32 cellular contexts compared by ENCODE assay signal in the genomic region with DNA sequence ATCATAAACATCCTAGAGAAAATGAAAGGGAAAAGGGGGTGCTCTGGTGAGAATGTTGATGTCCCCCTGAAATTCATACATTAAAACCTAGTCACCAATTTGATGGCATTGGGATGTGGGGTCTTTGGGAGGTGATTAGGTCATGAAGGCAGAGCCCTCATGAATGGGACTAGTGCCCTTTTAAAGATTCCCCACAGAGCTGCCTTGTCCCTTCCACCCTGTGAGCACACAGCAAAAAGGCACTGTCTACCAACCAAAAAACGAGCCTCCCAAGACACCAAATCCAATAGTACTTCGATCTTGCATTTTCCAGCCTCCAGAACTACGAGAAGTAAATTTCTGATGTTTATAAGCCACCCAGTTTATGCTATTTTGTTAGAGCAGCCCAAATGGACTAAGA. TPM values are rescaled to one million over a fixed set of nuclear protein-coding genes. Genes with fewer than 3 reads are reported as not detected.
DNase-seq lines count a peak whose midpoint lies in the region; ATAC-seq and TF ChIP-seq lines count a peak whose summit lies in the region.
"Had no signal": no experiment of that assay in that cellular context is flagged by ENCODE, and none has a peak within 500 bp of the region (broad histone marks: within the 10 kb centered on the region; RNA-seq: fewer than 3 reads in every experiment).

No MANE protein-coding gene starts in this region.

- H3K4me3 Mint-ChIP-seq in GM23338 (no peak overlapping the region), WTC11 (no peak overlapping the region)
- H3K4me3 Mint-ChIP-seq in stimulated activated naive B cell treated with anti-CD40 and anti-IgM and Interleukin-4, amounts not matched to agents 10 μg/mL and 1 μg/mL and 100 μg/mL, for 72 hours, result peak overlapping the region in 1 of 2 donors; percentile 72
- H3K4me3 Mint-ChIP-seq: activated naive CD8-positive, alpha-beta T cell treated with anti-CD3 and anti-CD28 coated beads, Interleukin-2, amount 10 ng/mL, durations not matched to agents 7 days and 5 days; activated T-cell treated with anti-CD3 and anti-CD28 coated beads, Interleukin-2, amount 50 U/mL, for 24 hours; central memory CD8-positive, alpha-beta T cell; natural killer cell treated with Interleukin-12 subunit alpha and Interleukin-12 subunit beta and Interleukin-15 and Interleukin-18, amount 100 ng/mL, for 72 hours; stimulated activated naive CD8-positive, alpha-beta T cell treated with anti-CD3 and anti-CD28 coated beads, Interleukin-15, Interleukin-2, amounts not matched to agents 100 ng/mL and 50 ng/mL, for 24 hours; T-cell had no signal

- H2BK12ac ChIP-seq in mesenchymal stem cell (ENCODE audit: low read length in 2 of 2), result no peak overlapping the region

- H3K79me1 ChIP-seq in mesenchymal stem cell (replicated peaks; ENCODE audit: low read length, poor library complexity, severe bottlenecking), result peaks cover 24% of the 10 kb centered on the region

- intact Hi-C loops in left colon (cut with DNase I, micrococcal nuclease), result no loop called here

- no peak for TF ChIP-seq CTCF in GM23338 (conservative IDR thresholded peaks at IDR 0.05; ENCODE audit: low read depth in 2 of 2)
- no peak for TF ChIP-seq CTCF in WTC11 (IDR thresholded peaks at IDR 0.05)

- POLR2A ChIA-PET in WTC11 (lab: Charles Lee), result no interaction called here

- H3K14ac ChIP-seq in mesenchymal stem cell (ENCODE audit: low read length in 2 of 2), result no peak overlapping the region

- H3K36me3 ChIP-seq in GM23338 (ENCODE audit: insufficient read depth) (no peaks in the 10 kb centered on the region), mesenchymal stem cell (ENCODE audit: control insufficient read depth in 1 of 2, insufficient read depth in 2 of 2, low read depth in 1 of 2, low read length in 2 of 2) (peaks cover 0 to 11% of the 10 kb centered on the region in 2 experiments)
- H3K36me3 ChIP-seq: heart right ventricle, ovary, thoracic aorta had no signal

- H4K8ac ChIP-seq in mesenchymal stem cell (ENCODE audit: low read length), result no peak overlapping the region

- H3K9me3 Mint-ChIP-seq in GM23338, result peaks cover 6% of the 10 kb centered on the region; the same call in 2 of the 3 replicates
- peaks cover 14% of the 10 kb centered on the region for H3K9me3 Mint-ChIP-seq in WTC11
- H3K9me3 Mint-ChIP-seq in stimulated activated naive B cell treated with anti-CD40 and anti-IgM and Interleukin-4, amounts not matched to agents 10 μg/mL and 1 μg/mL and 100 μg/mL, for 72 hours, result peaks cover 1 to 4% of the 10 kb centered on the region in 2 donors
- H3K9me3 Mint-ChIP-seq: activated T-cell treated with anti-CD3 and anti-CD28 coated beads, Interleukin-2, amount 50 U/mL, for 24 hours; central memory CD8-positive, alpha-beta T cell; T-cell had no signal

- H3K27ac Mint-ChIP-seq in GM23338, result peak overlapping the region; percentile 30
- peak overlapping the region; percentile 39 for H3K27ac Mint-ChIP-seq in WTC11
- peak overlapping the region; percentile 91 for H3K27ac Mint-ChIP-seq in stimulated activated naive B cell treated with anti-CD40 and anti-IgM and Interleukin-4, amounts not matched to agents 10 μg/mL and 1 μg/mL and 100 μg/mL, for 72 hours
- H3K27ac Mint-ChIP-seq: activated naive CD8-positive, alpha-beta T cell treated with anti-CD3 and anti-CD28 coated beads, Interleukin-2, amount 10 ng/mL, durations not matched to agents 7 days and 5 days; activated T-cell treated with anti-CD3 and anti-CD28 coated beads, Interleukin-2, amount 50 U/mL, for 24 hours; stimulated activated naive CD8-positive, alpha-beta T cell treated with anti-CD3 and anti-CD28 coated beads, Interleukin-15, Interleukin-2, amounts not matched to agents 100 ng/mL and 50 ng/mL, for 24 hours; T-cell had no signal

- H2AFZ ChIP-seq in GM23338 (no peak overlapping the region), mesenchymal stem cell (ENCODE audit: low read depth, low read length) (no peak overlapping the region)

- no peaks in the 10 kb centered on the region for H3K9me2 ChIP-seq in GM23338 (ENCODE audit: insufficient read depth)

- H3K4me3 ChIP-seq in GM23338 (no peak overlapping the region), mesenchymal stem cell (ENCODE audit: insufficient read depth in 1 of 2, low read depth in 1 of 2, low read length in 2 of 2) (no peak overlapping the region)
- H3K4me3 ChIP-seq: heart right ventricle, ovary, thoracic aorta had no signal

- DNase-seq in GM23338 (ENCODE audit: low spot score), result no peak
- no peak for DNase-seq in WTC11 (ENCODE audit: low spot score)
- no peak for DNase-seq in mesenchymal stem cell
- DNase-seq in stimulated activated naive B cell treated with anti-CD40 and anti-IgM and Interleukin-4, amounts not matched to agents 10 μg/mL and 1 μg/mL and 100 μg/mL, for 72 hours, result no peak
- DNase-seq in HPDE6-E6E7 (ENCODE audit: extremely low spot score), result no peak
- no peak for DNase-seq in left colon
- DNase-seq: activated CD4-positive, CD25-positive, alpha-beta regulatory T cell; activated effector memory CD4-positive, alpha-beta T cell treated with anti-CD3 and anti-CD28 coated beads, Interleukin-2, amount 50 U/mL, for 16 hours; activated naive CD8-positive, alpha-beta T cell treated with anti-CD3 and anti-CD28 coated beads, Interleukin-2, amount 10 ng/mL, durations not matched to agents 7 days and 5 days; activated T-cell treated with anti-CD3 and anti-CD28 coated beads, Interleukin-2, amount 50 U/mL, for 24 hours; aorta; COR-L47; DMS53; dorsolateral prefrontal cortex; foreskin melanocyte; MM.1S; NCI-H1105 treated with DMSO at 0.1 percent for 48 hours; NCI-H187 treated with DMSO at 0.1 percent for 48 hours; NCI-H2171; NCI-H510A; ovary; small intestine; T-cell had no signal

- no peak overlapping the region for H3K23ac ChIP-seq in mesenchymal stem cell (ENCODE audit: low read length in 2 of 2)

- H3K27me3 Mint-ChIP-seq in GM23338 (ENCODE audit: insufficient read depth, low read depth, poor library complexity) (peaks cover 4% of the 10 kb centered on the region), WTC11 (ENCODE audit: low read depth) (no peaks in the 10 kb centered on the region)
- no peaks in the 10 kb centered on the region for H3K27me3 Mint-ChIP-seq in stimulated activated naive B cell treated with anti-CD40 and anti-IgM and Interleukin-4, amounts not matched to agents 10 μg/mL and 1 μg/mL and 100 μg/mL, for 72 hours
- H3K27me3 Mint-ChIP-seq: activated naive CD8-positive, alpha-beta T cell treated with anti-CD3 and anti-CD28 coated beads, Interleukin-2, amount 10 ng/mL, durations not matched to agents 7 days and 5 days; activated T-cell treated with anti-CD3 and anti-CD28 coated beads, Interleukin-2, amount 50 U/mL, for 24 hours; central memory CD8-positive, alpha-beta T cell; natural killer cell treated with Interleukin-12 subunit alpha and Interleukin-12 subunit beta and Interleukin-15 and Interleukin-18, amount 100 ng/mL, for 72 hours; stimulated activated naive CD8-positive, alpha-beta T cell treated with anti-CD3 and anti-CD28 coated beads, Interleukin-15, Interleukin-2, amounts not matched to agents 100 ng/mL and 50 ng/mL, for 24 hours; T-cell had no signal

- ATAC-seq in GM23338, result peak; percentile 74
- peak; percentile 38; the same call in 1 of the 2 replicates for ATAC-seq in WTC11
- ATAC-seq in stimulated activated naive B cell treated with anti-CD40 and anti-IgM and Interleukin-4, amounts not matched to agents 10 μg/mL and 1 μg/mL and 100 μg/mL, for 72 hours (replicated peaks), result no peak
- ATAC-seq in left colon, result no peak
- no peak for ATAC-seq in HG02870 (IDR thresholded peaks at IDR 0.05; ENCODE audit: unreplicated experiment)
- ATAC-seq: HCT116; natural killer cell treated with Interleukin-12 subunit alpha and Interleukin-12 subunit beta and Interleukin-15 and Interleukin-18, amount 100 ng/mL, for 72 hours; T-cell had no signal

- CTCF ChIA-PET in WTC11 (lab: Charles Lee), result interaction anchor here (0.7 to 1.1 kb wide), 3 partner anchors 47 to 248 kb away, joined by 3 read pairs; no protein-coding TSS in a partner anchor

- H3K9me3 ChIP-seq in mesenchymal stem cell (ENCODE audit: control insufficient read depth, low read length), result no peaks in the 10 kb centered on the region
- H3K9me3 ChIP-seq: heart right ventricle, ovary, thoracic aorta had no signal

- 80% methylated on average over 3 of the region's 3 CpGs for WGBS in mesenchymal stem cell

- no peaks in the 10 kb centered on the region for H3F3A ChIP-seq in GM23338 (replicated peaks; ENCODE audit: low read depth)

- H3K9ac ChIP-seq in mesenchymal stem cell (ENCODE audit: low read length), result no peak overlapping the region
- H3K9ac ChIP-seq: KMS-11 had no signal

- no peaks in the 10 kb centered on the region for H4K20me1 ChIP-seq in GM23338 (replicated peaks; ENCODE audit: insufficient read depth)

- H3K4me1 ChIP-seq in GM23338 (ENCODE audit: insufficient read depth), result peaks cover 34% of the 10 kb centered on the region
- peaks cover 6% of the 10 kb centered on the region for H3K4me1 ChIP-seq in mesenchymal stem cell (ENCODE audit: control insufficient read depth, insufficient read depth, low read depth, low read length)

- no peak overlapping the region for H4K91ac ChIP-seq in mesenchymal stem cell (ENCODE audit: low read length)

- peak overlapping the region; percentile 73 for H2AK5ac ChIP-seq in mesenchymal stem cell (ENCODE audit: low read length, severe bottlenecking)

- H2BK120ac ChIP-seq in mesenchymal stem cell (ENCODE audit: low read depth, low read length), result no peak overlapping the region

- H2BK15ac ChIP-seq in mesenchymal stem cell (ENCODE audit: low read depth, poor library complexity, severe bottlenecking), result no peak overlapping the region

- no peak overlapping the region for H3K4ac ChIP-seq in mesenchymal stem cell (ENCODE audit: low read depth in 1 of 2, low read length in 2 of 2)

- no peak overlapping the region for H3K27ac ChIP-seq in GM23338 (ENCODE audit: low read depth)
- H3K27ac ChIP-seq in mesenchymal stem cell (ENCODE audit: low read length, poor library complexity, severe bottlenecking), result peak overlapping the region; percentile 86
- H3K27ac ChIP-seq: C4-2B, heart right ventricle, KMS-11, ovary, thoracic aorta had no signal

- peak overlapping the region; percentile 9 for H2BK5ac ChIP-seq in mesenchymal stem cell (ENCODE audit: low read depth, low read length, poor library complexity, severe bottlenecking)

- H3K36me3 Mint-ChIP-seq in GM23338 (ENCODE audit: low read depth), result peaks cover 11% of the 10 kb centered on the region; the same call in 2 of the 3 replicates
- H3K36me3 Mint-ChIP-seq in WTC11, result peaks cover 8% of the 10 kb centered on the region
- peaks cover 25 to 26% of the 10 kb centered on the region in 2 donors for H3K36me3 Mint-ChIP-seq in stimulated activated naive B cell treated with anti-CD40 and anti-IgM and Interleukin-4, amounts not matched to agents 10 μg/mL and 1 μg/mL and 100 μg/mL, for 72 hours

- H3K4me1 Mint-ChIP-seq in GM23338, result peaks cover 36% of the 10 kb centered on the region
- peaks cover 60% of the 10 kb centered on the region for H3K4me1 Mint-ChIP-seq in WTC11
- H3K4me1 Mint-ChIP-seq in stimulated activated naive B cell treated with anti-CD40 and anti-IgM and Interleukin-4, amounts not matched to agents 10 μg/mL and 1 μg/mL and 100 μg/mL, for 72 hours, result peaks cover 31 to 60% of the 10 kb centered on the region in 2 donors

- peak overlapping the region in 1 of 2 experiments; percentile 40 for H3K18ac ChIP-seq in mesenchymal stem cell (ENCODE audit: low read depth in 1 of 2, low read length in 2 of 2)

- H3K27me3 ChIP-seq in GM23338 (ENCODE audit: insufficient read depth) (no peaks in the 10 kb centered on the region), mesenchymal stem cell (ENCODE audit: control insufficient read depth in 1 of 2, insufficient read depth in 1 of 2, low read length in 2 of 2) (no peaks in the 10 kb centered on the region)
- H3K27me3 ChIP-seq: dorsolateral prefrontal cortex, heart right ventricle, ovary had no signal

- peaks cover 16% of the 10 kb centered on the region; the same call in 1 of the 2 replicates for H3K79me2 ChIP-seq in GM23338 (replicated peaks; ENCODE audit: insufficient read depth)

- H3K4me2 ChIP-seq in GM23338, result no peak overlapping the region
- peak overlapping the region; percentile 31 for H3K4me2 ChIP-seq in mesenchymal stem cell (ENCODE audit: low read length, poor library complexity, severe bottlenecking)
- H3K4me2 ChIP-seq: KMS-11 had no signal

RNA-seq across cellular contexts. Expression of a gene that starts 47.6 kb away (rescaled TPM):
- total RNA-seq in GM23338 (2014; rRNA removed; shearing (Covaris generic)), result 13.4 and 15.7 TPM in 2 replicates
- 7.2 and 9.3 TPM in 2 replicates for polyA plus RNA-seq in GM23338 (2016; fragmentation: Nextera tagmentation; extraction: Ambion mirVana)
- total RNA-seq in WTC11 (2021) (16.0 to 20.2 TPM (median 17.1 TPM) in 3 replicates), left colon (10 to 100 TPM; 11.0 to 13.2 TPM)
- 7.8 TPM for polyA plus RNA-seq in mesenchymal stem cell (2013, experiment 1 of 2)
- 7.5 TPM for polyA plus RNA-seq in mesenchymal stem cell (2013, experiment 2 of 2)

Comparison
In these comparisons a context has a peak if more than half of its experiments do, and no peak if none do; other contexts are left out.
1. ATAC-seq: peak in GM23338 (single experiment) and WTC11 (single experiment); none in stimulated activated naive B cell treated with anti-CD40 and anti-IgM and Interleukin-4, amounts not matched to agents 10 μg/mL and 1 μg/mL and 100 μg/mL, for 72 hours (0 of 2), left colon (single experiment) and HG02870 (single experiment).
2. H3K27ac Mint-ChIP-seq: peak in every context shown above with its lines; median percentile 91 in stimulated activated naive B cell treated with anti-CD40 and anti-IgM and Interleukin-4, amounts not matched to agents 10 μg/mL and 1 μg/mL and 100 μg/mL, for 72 hours; 39 in WTC11; 30 in GM23338.